11 cellular contexts compared by ENCODE assay signal in genomic region chr12:126093911-126094310, GRCh38.
DNase-seq lines count a peak whose midpoint lies in the region; ATAC-seq, FAIRE-seq and TF ChIP-seq lines count a peak whose summit lies in the region.
"Had no signal": no experiment of that assay in that cellular context is flagged by ENCODE, and none has a peak within 500 bp of the region (broad histone marks: within the 10 kb centered on the region; RNA-seq: fewer than 3 reads in every experiment).

No MANE protein-coding gene starts in this region.

- no peak for TF ChIP-seq POLR2A in suprapubic skin (IDR thresholded peaks at IDR 0.05)

- H3K4me1 ChIP-seq in BE2C = no peaks in the 10 kb centered on the region
- no peaks in the 10 kb centered on the region for H3K4me1 ChIP-seq in astrocyte (ENCODE audit: insufficient read depth, low read length)
- H3K4me1 ChIP-seq in suprapubic skin = no peaks in the 10 kb centered on the region
- H3K4me1 ChIP-seq: BLaER1 had no signal

- DNase-seq in BE2C (peak; percentile 14), HT-29 (ENCODE audit: low spot score) (peak; percentile 43), astrocyte (ENCODE audit: low read depth) (peak; percentile 25), islet precursor cell (peak; percentile 67), suprapubic skin (ENCODE audit: low spot score in 2 of 2) (no peak), NOMO-1 treated with DMSO at 0.1 percent for 48 hours (lab: John Stamatoyannopoulos, UW; ENCODE audit: unreplicated experiment) (no peak), T-helper 17 cell (no peak)
- DNase-seq: kidney glomerular epithelial cell, Right ventricle myocardium superior had no signal

- no peaks in the 10 kb centered on the region for H3K27me3 Mint-ChIP-seq in astrocyte (ENCODE audit: low read depth, unreplicated experiment)
- no peaks in the 10 kb centered on the region for H3K27me3 Mint-ChIP-seq in T-helper 17 cell

- no peaks in the 10 kb centered on the region for H3K36me3 Mint-ChIP-seq in astrocyte (ENCODE audit: low read depth, unreplicated experiment)
- H3K36me3 Mint-ChIP-seq in T-helper 17 cell (ENCODE audit: low read depth) = no peaks in the 10 kb centered on the region

- H4K20me1 ChIP-seq in astrocyte (ENCODE audit: insufficient read depth, low read length) = no peaks in the 10 kb centered on the region
- H4K20me1 ChIP-seq: BLaER1 had no signal

- no peaks in the 10 kb centered on the region for H3K27me3 ChIP-seq in BE2C
- H3K27me3 ChIP-seq in astrocyte (ENCODE audit: insufficient read depth, low read length) = no peaks in the 10 kb centered on the region
- no peaks in the 10 kb centered on the region for H3K27me3 ChIP-seq in suprapubic skin
- H3K27me3 ChIP-seq: BLaER1 had no signal

- no peak for ATAC-seq in GM21381 (IDR thresholded peaks at IDR 0.05; ENCODE audit: unreplicated experiment)
- ATAC-seq in T-helper 17 cell = no peak

- H2AFZ ChIP-seq in astrocyte (ENCODE audit: low read depth, low read length) = no peak overlapping the region

- H3K9me3 ChIP-seq in BE2C (0 out of 2 replicates have a peak, but pooled peaks cover 3% of the 10 kb centered on the region), astrocyte (ENCODE audit: insufficient read depth, low read depth, low read length) (no peaks in the 10 kb centered on the region), suprapubic skin (no peaks in the 10 kb centered on the region), T-helper 17 cell (ENCODE audit: control insufficient read depth, low read length, poor library complexity, severe bottlenecking) (no peaks in the 10 kb centered on the region)
- H3K9me3 ChIP-seq: BLaER1 had no signal

- H3K4me3 Mint-ChIP-seq in astrocyte (ENCODE audit: unreplicated experiment) = no peak overlapping the region
- no peak overlapping the region for H3K4me3 Mint-ChIP-seq in T-helper 17 cell

- H3K79me2 ChIP-seq in astrocyte (ENCODE audit: insufficient read depth, low read length) = no peaks in the 10 kb centered on the region

- TF ChIP-seq EP300 in suprapubic skin (IDR thresholded peaks at IDR 0.05) = no peak

- no peak overlapping the region for H3K27ac ChIP-seq in astrocyte (ENCODE audit: low read depth, low read length)
- H3K27ac ChIP-seq in suprapubic skin = no peak overlapping the region
- H3K27ac ChIP-seq: BLaER1 had no signal

- no peak overlapping the region for H3K9ac ChIP-seq in astrocyte (ENCODE audit: low read length)
- H3K9ac ChIP-seq: BLaER1 had no signal

- H3K36me3 ChIP-seq in BE2C (no peaks in the 10 kb centered on the region), astrocyte (ENCODE audit: insufficient read depth, low read length) (no peaks in the 10 kb centered on the region), suprapubic skin (no peaks in the 10 kb centered on the region)
- H3K36me3 ChIP-seq: BLaER1 had no signal

- H3K27ac Mint-ChIP-seq in astrocyte (ENCODE audit: unreplicated experiment) (no peak overlapping the region), T-helper 17 cell (no peak overlapping the region)

- no peak for FAIRE-seq in astrocyte (lab: Jason Lieb, UNC)

- H3K4me1 Mint-ChIP-seq in astrocyte (ENCODE audit: low read depth, unreplicated experiment) (no peaks in the 10 kb centered on the region), T-helper 17 cell (no peaks in the 10 kb centered on the region)

- peaks cover 10% of the 10 kb centered on the region for H3K9me3 Mint-ChIP-seq in astrocyte (ENCODE audit: unreplicated experiment)

- WGBS in suprapubic skin = 95% methylated on average over 1 of the region's 1 CpG

- no peak for TF ChIP-seq CTCF in BE2C (IDR thresholded peaks at IDR 0.05; ENCODE audit: low read depth, low read length)
- no peak for TF ChIP-seq CTCF in astrocyte (IDR thresholded peaks at IDR 0.05; ENCODE audit: insufficient read depth, low read depth, low read length)
- no peak for TF ChIP-seq CTCF in suprapubic skin (IDR thresholded peaks at IDR 0.05)

- H3K4me3 ChIP-seq in BE2C (ENCODE audit: low read depth, low read length) = no peak overlapping the region
- no peak overlapping the region for H3K4me3 ChIP-seq in astrocyte (ENCODE audit: insufficient read depth, low read depth, low read length)
- H3K4me3 ChIP-seq in suprapubic skin = no peak overlapping the region
- H3K4me3 ChIP-seq: BLaER1 had no signal

- no peak overlapping the region for H3K4me2 ChIP-seq in astrocyte (ENCODE audit: low read length)
- H3K4me2 ChIP-seq: BLaER1 had no signal

Comparison
In these comparisons a context has a peak if more than half of its experiments do, and no peak if none do; other contexts are left out.
1. DNase-seq: peak in BE2C (single experiment), HT-29 (single experiment), astrocyte (single experiment) and islet precursor cell (single experiment); none in suprapubic skin (0 of 2), NOMO-1 treated with DMSO at 0.1 percent for 48 hours (single experiment) and T-helper 17 cell (0 of 3).